In genomic region chr17:33893192-33893591, GRCh38 we compare ENCODE assay signal across 17 cellular contexts.
DNase-seq lines count a peak whose midpoint lies in the region; ATAC-seq and TF ChIP-seq lines count a peak whose summit lies in the region.
"Had no signal": no experiment of that assay in that cellular context is flagged by ENCODE, and none has a peak within 500 bp of the region (broad histone marks: within the 10 kb centered on the region; RNA-seq: fewer than 3 reads in every experiment).

No MANE protein-coding gene starts in this region.

- H3K79me2 ChIP-seq in SK-N-SH (ENCODE audit: insufficient read depth), result no peaks in the 10 kb centered on the region

- no peak overlapping the region for H3K4me3 Mint-ChIP-seq in nephron progenitor cell
- H3K4me3 Mint-ChIP-seq: B cell; CD4-positive, alpha-beta T cell; CD8-positive, alpha-beta T cell had no signal

- WGBS in SK-N-SH (ENCODE audit: low lambda C conversion rate), result 19% methylated on average over 2 of the region's 2 CpGs

- peaks cover 10% of the 10 kb centered on the region for H3K4me1 Mint-ChIP-seq in nephron progenitor cell
- H3K4me1 Mint-ChIP-seq: B cell had no signal

- H4K20me1 ChIP-seq in SK-N-SH (ENCODE audit: insufficient read depth), result no peaks in the 10 kb centered on the region
- H4K20me1 ChIP-seq: BLaER1 treated with 17β-estradiol and CSF1 and Interleukin-3, amounts not matched to agents 10 nM and 100 nM had no signal

- H3F3A ChIP-seq in SK-N-SH (replicated peaks; ENCODE audit: insufficient read depth), result no peaks in the 10 kb centered on the region

- H3K36me3 Mint-ChIP-seq in nephron progenitor cell (ENCODE audit: low read depth), result no peaks in the 10 kb centered on the region
- H3K36me3 Mint-ChIP-seq: CD8-positive, alpha-beta T cell had no signal

- peak overlapping the region in 1 of 2 experiments; percentile 72; a peak in 2 of 4 replicates for H3K27ac ChIP-seq in SK-N-SH (ENCODE audit: low read depth in 2 of 2, low read length in 1 of 2)
- H3K27ac ChIP-seq: 22Rv1; A549; BLaER1 treated with 17β-estradiol and CSF1 and Interleukin-3, amounts not matched to agents 10 nM and 100 nM; C4-2B had no signal

- TF ChIP-seq RAD21 in SK-N-SH (IDR thresholded peaks at IDR 0.05; ENCODE audit: low read length), result no peak

- DNase-seq in SK-N-SH (peak; percentile 37), nephron progenitor cell (no peak), GM10248 (ENCODE audit: extremely low spot score) (no peak)
- no peak for DNase-seq in stimulated activated naive CD4-positive, alpha-beta T cell (lab: John Stamatoyannopoulos, UW)
- DNase-seq: AML-193; Caco-2; Calu3; CD4-positive, alpha-beta T cell; CD8-positive, alpha-beta T cell; GF-D8 had no signal

- no peak for ATAC-seq in SK-N-SH treated with all-trans-retinoic acid at 6 μM for 48 hours
- ATAC-seq: A549; CD8-positive, alpha-beta T cell; GM12878 had no signal

- H3K9me2 ChIP-seq in SK-N-SH, result no peaks in the 10 kb centered on the region

- POLR2A ChIA-PET in SK-N-SH (lab: Yijun Ruan, JAX) (no interaction called here), GM10248 (lab: Yijun Ruan, JAX) (no interaction called here)

- H3K4me3 ChIP-seq in SK-N-SH (ENCODE audit: low read depth in 2 of 2, low read length in 1 of 2), result no peak overlapping the region
- H3K4me3 ChIP-seq: A549; BLaER1 treated with 17β-estradiol and CSF1 and Interleukin-3, amounts not matched to agents 10 nM and 100 nM; GM12878 had no signal

- peaks cover 10% of the 10 kb centered on the region for H3K27me3 Mint-ChIP-seq in nephron progenitor cell (ENCODE audit: low read depth, poor library complexity)

- H3K9ac ChIP-seq in SK-N-SH, result no peak overlapping the region
- H3K9ac ChIP-seq: BLaER1 treated with 17β-estradiol and CSF1 and Interleukin-3, amounts not matched to agents 10 nM and 100 nM had no signal

- TF ChIP-seq CTCF in SK-N-SH (IDR thresholded peaks at IDR 0.05) (no peak), nephron progenitor cell (IDR thresholded peaks at IDR 0.05) (no peak), GM10248 (IDR thresholded peaks at IDR 0.05; ENCODE audit: control extremely low read depth, extremely low read depth, low read depth, missing control alignments) (no peak)

- no peaks in the 10 kb centered on the region for H3K27me3 ChIP-seq in SK-N-SH (ENCODE audit: insufficient read depth)
- H3K27me3 ChIP-seq: BLaER1 treated with 17β-estradiol and CSF1 and Interleukin-3, amounts not matched to agents 10 nM and 100 nM had no signal

- H3K27ac Mint-ChIP-seq in nephron progenitor cell, result peak overlapping the region; percentile 29
- H3K27ac Mint-ChIP-seq: B cell; CD4-positive, alpha-beta T cell; CD8-positive, alpha-beta T cell had no signal

- no peaks in the 10 kb centered on the region for H3K9me3 Mint-ChIP-seq in nephron progenitor cell
- H3K9me3 Mint-ChIP-seq: CD4-positive, alpha-beta T cell; CD8-positive, alpha-beta T cell had no signal

- H3K4me1 ChIP-seq in SK-N-SH (ENCODE audit: control insufficient read depth in 1 of 2, insufficient read depth in 2 of 2, low read depth in 1 of 2, low read length in 1 of 2), result peaks cover 0 to 12% of the 10 kb centered on the region in 2 experiments; a peak in 2 of 4 replicates
- H3K4me1 ChIP-seq: A549, Caco-2 had no signal

- H3K36me3 ChIP-seq in SK-N-SH (replicated peaks in 1 of 2; ENCODE audit: control insufficient read depth in 1 of 2, insufficient read depth in 2 of 2, low read length in 1 of 2), result no peaks in the 10 kb centered on the region
- H3K36me3 ChIP-seq: BLaER1 treated with 17β-estradiol and CSF1 and Interleukin-3, amounts not matched to agents 10 nM and 100 nM had no signal

- H2AFZ ChIP-seq in SK-N-SH (ENCODE audit: low read depth), result no peak overlapping the region

- CTCF ChIA-PET in SK-N-SH (lab: Yijun Ruan, JAX), result interaction anchor here (1.0 to 1.3 kb wide), 2 partner anchors 20 to 35 kb away, joined by 3 to 4 read pairs; no protein-coding TSS in a partner anchor
- CTCF ChIA-PET in GM10248 (lab: Yijun Ruan, JAX), result no interaction called here

- H3K9me3 ChIP-seq in SK-N-SH, result no peaks in the 10 kb centered on the region
- H3K9me3 ChIP-seq: A549; BLaER1 treated with 17β-estradiol and CSF1 and Interleukin-3, amounts not matched to agents 10 nM and 100 nM; Caco-2 had no signal

- peak in 1 of 2 experiments; percentile 40; a peak in 1 of 4 replicates for TF ChIP-seq EP300 in SK-N-SH (IDR thresholded peaks at IDR 0.05; ENCODE audit: borderline replicate concordance in 1 of 2, low read depth in 1 of 2, low read length in 1 of 2)

- H3K4me2 ChIP-seq in SK-N-SH, result no peak overlapping the region
- H3K4me2 ChIP-seq: A549; BLaER1 treated with 17β-estradiol and CSF1 and Interleukin-3, amounts not matched to agents 10 nM and 100 nM had no signal

TF ChIP-seq in SK-N-SH, 30 proteins besides CTCF, POLR2A, EP300 and RAD21:
- TF ChIP-seq RCOR1 (IDR thresholded peaks at IDR 0.05; ENCODE audit: low read length) (peak; percentile 46; the same call in 1 of the 2 replicates), MXI1 (IDR thresholded peaks at IDR 0.05; ENCODE audit: low read depth, low read length) (peak; percentile 26; the same call in 1 of the 2 replicates), SIN3A (IDR thresholded peaks at IDR 0.05; ENCODE audit: borderline replicate concordance, low read depth, low read length) (no peak)

TF ChIP-seq in SK-N-SH treated with all-trans-retinoic acid at 6 μM for 48 hours, 23 proteins besides CTCF, POLR2A, EP300 and RAD21:
- TF ChIP-seq OSR1 (CRISPR knock-in tag; IDR thresholded peaks at IDR 0.05) (no peak), ESRRG (CRISPR knock-in tag; IDR thresholded peaks at IDR 0.05) (no peak), CREB5 (CRISPR knock-in tag; IDR thresholded peaks at IDR 0.05; ENCODE audit: low read depth) (no peak), ISL1 (CRISPR knock-in tag; IDR thresholded peaks at IDR 0.05) (no peak), BACH2 (CRISPR knock-in tag; IDR thresholded peaks at IDR 0.05; ENCODE audit: borderline replicate concordance) (no peak), RARB (CRISPR knock-in tag; IDR thresholded peaks at IDR 0.05) (no peak), ZNF70 (CRISPR knock-in tag; IDR thresholded peaks at IDR 0.05) (no peak), ZNF565 (CRISPR knock-in tag; conservative IDR thresholded peaks at IDR 0.05; ENCODE audit: low read depth) (no peak), SNAI2 (CRISPR knock-in tag; IDR thresholded peaks at IDR 0.05) (no peak), ZC3H10 (CRISPR knock-in tag; IDR thresholded peaks at IDR 0.05) (no peak)
- TF ChIP-seq, protein P1, sequence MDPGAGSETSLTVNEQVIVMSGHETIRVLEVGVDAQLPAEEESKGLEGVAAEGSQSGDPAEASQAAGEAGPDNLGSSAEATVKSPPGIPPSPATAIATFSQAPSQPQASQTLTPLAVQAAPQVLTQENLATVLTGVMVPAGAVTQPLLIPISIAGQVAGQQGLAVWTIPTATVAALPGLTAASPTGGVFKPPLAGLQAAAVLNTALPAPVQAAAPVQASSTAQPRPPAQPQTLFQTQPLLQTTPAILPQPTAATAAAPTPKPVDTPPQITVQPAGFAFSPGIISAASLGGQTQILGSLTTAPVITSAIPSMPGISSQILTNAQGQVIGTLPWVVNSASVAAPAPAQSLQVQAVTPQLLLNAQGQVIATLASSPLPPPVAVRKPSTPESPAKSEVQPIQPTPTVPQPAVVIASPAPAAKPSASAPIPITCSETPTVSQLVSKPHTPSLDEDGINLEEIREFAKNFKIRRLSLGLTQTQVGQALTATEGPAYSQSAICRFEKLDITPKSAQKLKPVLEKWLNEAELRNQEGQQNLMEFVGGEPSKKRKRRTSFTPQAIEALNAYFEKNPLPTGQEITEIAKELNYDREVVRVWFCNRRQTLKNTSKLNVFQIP (CRISPR knock-in tag; IDR thresholded peaks at IDR 0.05; ENCODE audit: borderline replicate concordance, low read depth), result no peak
